ENCODE assay signal across 18 cellular contexts in genomic region chr19:14086098-14086497, GRCh38. TPM values are rescaled to one million over a fixed set of nuclear protein-coding genes. Genes with fewer than 3 reads are reported as not detected.
DNase-seq lines count a peak whose midpoint lies in the region; ATAC-seq, FAIRE-seq and TF ChIP-seq lines count a peak whose summit lies in the region.
"Had no signal": no experiment of that assay in that cellular context is flagged by ENCODE, and none has a peak within 500 bp of the region (broad histone marks: within the 10 kb centered on the region; RNA-seq: fewer than 3 reads in every experiment).

No MANE protein-coding gene starts in this region.

- no peaks in the 10 kb centered on the region for H3K27me3 ChIP-seq in HepG2 (ENCODE audit: control insufficient read depth in 1 of 2, insufficient read depth in 2 of 2, low read length in 2 of 2)
- no peaks in the 10 kb centered on the region for H3K27me3 ChIP-seq in right lobe of liver
- H3K27me3 ChIP-seq in hepatocyte, result no peaks in the 10 kb centered on the region
- H3K27me3 ChIP-seq in smooth muscle cell (ENCODE audit: low read depth), result no peaks in the 10 kb centered on the region
- H3K27me3 ChIP-seq: BLaER1 treated with 17β-estradiol and CSF1 and Interleukin-3, amounts not matched to agents 10 nM and 100 nM had no signal

- 0 out of 2 replicates have a peak overlapping the region, but pooled peaks have one; percentile 22 for H3K9ac ChIP-seq in HepG2 (ENCODE audit: insufficient read depth, low read depth, low read length)
- H3K9ac ChIP-seq in smooth muscle cell (ENCODE audit: low read depth), result no peak overlapping the region
- H3K9ac ChIP-seq: BLaER1 treated with 17β-estradiol and CSF1 and Interleukin-3, amounts not matched to agents 10 nM and 100 nM; SK-N-SH had no signal

- 76% methylated on average over 5 of the region's 5 CpGs for WGBS in HepG2 (ENCODE audit: low lambda C conversion rate)
- 68% methylated on average over 5 of the region's 5 CpGs for WGBS in right lobe of liver (ENCODE audit: insufficient coverage, low coverage, low lambda C conversion rate, missing lambda C conversion rate)
- 69% methylated on average over 5 of the region's 5 CpGs for WGBS in hepatocyte (ENCODE audit: low lambda C conversion rate, missing lambda C conversion rate)
- 75% methylated on average over 5 of the region's 5 CpGs for WGBS in smooth muscle cell (ENCODE audit: low lambda C conversion rate)

- H3K36me3 ChIP-seq in HepG2 (replicated peaks in 1 of 2; ENCODE audit: control insufficient read depth in 1 of 2, insufficient read depth in 2 of 2, low read length in 2 of 2) (peaks cover 4 to 8% of the 10 kb centered on the region in 2 experiments; a peak in 2 of 5 replicates), right lobe of liver (peaks cover 0 to 5% (median under 1%) of the 10 kb centered on the region in 4 donors), hepatocyte (replicated peaks; ENCODE audit: insufficient read depth, low read depth) (no peaks in the 10 kb centered on the region), smooth muscle cell (ENCODE audit: low read depth) (no peaks in the 10 kb centered on the region)

- CTCF ChIA-PET in HepG2 (lab: Yijun Ruan, JAX; ENCODE audit: low intra/inter-chr PET ratio, low total read pairs), result no interaction called here

- H3K4me3 ChIP-seq in HepG2 (replicated peaks in 1 of 3; ENCODE audit: insufficient read depth in 1 of 3, low read depth in 2 of 3, low read length in 3 of 3) (peak overlapping the region; percentile 52 to 64 (median 54); a peak in 3 of 6 replicates), right lobe of liver (no peak overlapping the region), hepatocyte (no peak overlapping the region), smooth muscle cell (no peak overlapping the region)
- H3K4me3 ChIP-seq: BLaER1 treated with 17β-estradiol and CSF1 and Interleukin-3, amounts not matched to agents 10 nM and 100 nM had no signal

- DNase-seq in HepG2 (ENCODE audit: low spot score), result no peak
- DNase-seq in right lobe of liver, result no peak
- DNase-seq in hepatocyte (ENCODE audit: low spot score), result no peak
- no peak for DNase-seq in smooth muscle cell (lab: John Stamatoyannopoulos, UW; ENCODE audit: unreplicated experiment)
- DNase-seq in GM13977 (ENCODE audit: low spot score), result no peak
- no peak for DNase-seq in H4 (ENCODE audit: low spot score)
- DNase-seq: DMS 273 treated with DMSO at 0.1 percent for 48 hours, HCEC 1CT, KBM-7, NCI-H1417 treated with DMSO at 0.1 percent for 48 hours, NCI-H1930, NCI-H526 treated with DMSO at 0.1 percent for 48 hours, SHP77, SK-N-SH had no signal

- H3K9me2 ChIP-seq in hepatocyte (replicated peaks; ENCODE audit: insufficient read depth), result no peaks in the 10 kb centered on the region
- H3K9me2 ChIP-seq: SK-N-SH had no signal

- peaks cover 4% of the 10 kb centered on the region for H3K79me2 ChIP-seq in HepG2 (ENCODE audit: insufficient read depth, low read length)
- peaks cover 15% of the 10 kb centered on the region for H3K79me2 ChIP-seq in hepatocyte
- peaks cover 5% of the 10 kb centered on the region for H3K79me2 ChIP-seq in smooth muscle cell (ENCODE audit: low read depth)

- POLR2A ChIA-PET in HepG2 (lab: Yijun Ruan, JAX), result interaction anchor here (1.0 kb wide), 1 partner anchor 51 kb away, joined by 3 read pairs; the partner anchor contains the start of gene ASF1B

- FAIRE-seq in HepG2 (lab: Jason Lieb, UNC), result no peak
- FAIRE-seq: RCC 7860 had no signal

- H4K20me1 ChIP-seq in HepG2 (ENCODE audit: insufficient read depth, low read length), result no peaks in the 10 kb centered on the region
- H4K20me1 ChIP-seq in hepatocyte (ENCODE audit: insufficient read depth, poor library complexity, severe bottlenecking), result peaks cover 7% of the 10 kb centered on the region
- H4K20me1 ChIP-seq in smooth muscle cell (ENCODE audit: low read depth), result peaks cover 12% of the 10 kb centered on the region

- no peak for TF ChIP-seq RAD21 in HepG2 (CRISPR knock-in tag; IDR thresholded peaks at IDR 0.05)

- H3K27ac ChIP-seq in HepG2 (ENCODE audit: extremely low read length, insufficient read depth, low read length) (no peak overlapping the region), right lobe of liver (no peak overlapping the region), hepatocyte (no peak overlapping the region), smooth muscle cell (ENCODE audit: low read depth) (no peak overlapping the region)
- H3K27ac ChIP-seq: BLaER1 treated with 17β-estradiol and CSF1 and Interleukin-3, amounts not matched to agents 10 nM and 100 nM had no signal

- H3F3A ChIP-seq in smooth muscle cell (ENCODE audit: low read depth), result no peaks in the 10 kb centered on the region

- in situ Hi-C loops in HepG2 (cut with HindIII; ENCODE audit: extremely low pct_ligation_motif_present, low pct_unique_long_range_greater_than_20kb), result no loop called here
- in situ Hi-C loops in GM13977 (cut with MboI; ENCODE audit: low pct_unique_long_range_greater_than_20kb, low sequenced_read_pairs, unreplicated experiment), result no loop called here

- BruUV-seq in HepG2 (replicated peaks; lab: Mats Ljungman, UMichigan), result no TSS peak

- ATAC-seq in HepG2 (no peak), right lobe of liver (no peak)

- no peaks in the 10 kb centered on the region for H3K9me3 ChIP-seq in HepG2 (ENCODE audit: low read length)
- no peaks in the 10 kb centered on the region for H3K9me3 ChIP-seq in right lobe of liver
- H3K9me3 ChIP-seq in hepatocyte (ENCODE audit: low read depth), result no peaks in the 10 kb centered on the region
- H3K9me3 ChIP-seq in smooth muscle cell (replicated peaks; ENCODE audit: low read depth), result no peaks in the 10 kb centered on the region
- H3K9me3 ChIP-seq: BLaER1 treated with 17β-estradiol and CSF1 and Interleukin-3, amounts not matched to agents 10 nM and 100 nM; SK-N-SH had no signal

- TF ChIP-seq CTCF in HepG2 (CRISPR knock-in tag; IDR thresholded peaks at IDR 0.05), result no peak
- no peak for TF ChIP-seq CTCF in right lobe of liver (IDR thresholded peaks at IDR 0.05)
- no peak for TF ChIP-seq CTCF in hepatocyte (IDR thresholded peaks at IDR 0.05; ENCODE audit: poor library complexity)
- TF ChIP-seq CTCF in smooth muscle cell (IDR thresholded peaks at IDR 0.05; ENCODE audit: borderline replicate concordance, insufficient read depth, poor library complexity, severe bottlenecking), result no peak
- no peak for TF ChIP-seq CTCF in GM13977 (IDR thresholded peaks at IDR 0.05; ENCODE audit: extremely low read depth, insufficient read depth, missing control alignments)

- TF ChIP-seq POLR2A in HepG2 (IDR thresholded peaks at IDR 0.05; ENCODE audit: insufficient read depth in 1 of 2, low read depth in 2 of 2, low read length in 2 of 2) (no peak), right lobe of liver (IDR thresholded peaks at IDR 0.05) (no peak)

- H3K4me1 ChIP-seq in HepG2 (ENCODE audit: insufficient read depth, low read length), result peaks cover 52% of the 10 kb centered on the region
- peaks cover 0 to 20% (median 0%) of the 10 kb centered on the region in 4 donors for H3K4me1 ChIP-seq in right lobe of liver
- peaks cover 6% of the 10 kb centered on the region for H3K4me1 ChIP-seq in hepatocyte (ENCODE audit: insufficient read depth)
- H3K4me1 ChIP-seq in smooth muscle cell (ENCODE audit: low read depth), result no peaks in the 10 kb centered on the region

- intact Hi-C loops in HepG2 (cut with micrococcal nuclease; ENCODE audit: unreplicated experiment), result no loop called here
- intact Hi-C loops in right lobe of liver (cut with DNase I), result loop anchor here in 1 of 2 donors (10.0 kb wide), 1 partner anchor 49 kb away; the partner anchor contains the start of gene ASF1B

- TF ChIP-seq EP300 in HepG2 (IDR thresholded peaks at IDR 0.05; ENCODE audit: low read depth in 2 of 2, low read length in 2 of 2) (no peak), HepG2 (CRISPR knock-in tag; IDR thresholded peaks at IDR 0.05; ENCODE audit: borderline replicate concordance) (no peak)

- peak overlapping the region; percentile 65; the same call in 1 of the 2 replicates for H3K4me2 ChIP-seq in HepG2 (ENCODE audit: low read depth, low read length)
- H3K4me2 ChIP-seq in hepatocyte, result peak overlapping the region; percentile 77
- H3K4me2 ChIP-seq in smooth muscle cell, result peak overlapping the region; percentile 68
- H3K4me2 ChIP-seq: BLaER1 treated with 17β-estradiol and CSF1 and Interleukin-3, amounts not matched to agents 10 nM and 100 nM; SK-N-SH had no signal

- H2AFZ ChIP-seq in HepG2 (ENCODE audit: low read length), result no peak overlapping the region
- H2AFZ ChIP-seq in hepatocyte, result no peak overlapping the region
- H2AFZ ChIP-seq in smooth muscle cell (ENCODE audit: low read depth), result no peak overlapping the region

RNA-seq across cellular contexts. Expression of gene C19orf67, which starts 0.5 kb away (rescaled TPM):
- total RNA-seq in HepG2 (2016; rRNA removed; fragmentation: Illumina TruSeq; extraction: Trizol) (0.11 TPM in 1 of 2 replicates, not detected in the other), right lobe of liver (under 1 TPM in 1 of 6 experiments, not detected in 5; 0.27 TPM), hepatocyte (not detected in 2 replicates), smooth muscle cell (not detected in 2 replicates)
- total RNA-seq in HepG2 (2016; cell fraction: cytosol; rRNA removed; fragmentation: Illumina TruSeq; extraction: Trizol; ENCODE audit: low read depth), result not detected in 2 replicates
- total RNA-seq in HepG2 (2016; cell fraction: insoluble cytoplasmic fraction; rRNA removed; fragmentation: Illumina TruSeq; extraction: Trizol), result not detected in 2 replicates
- total RNA-seq in HepG2 (2016; cell fraction: membrane; rRNA removed; fragmentation: Illumina TruSeq; extraction: Trizol), result not detected in 2 replicates
- total RNA-seq in HepG2 (2016; cell fraction: nucleus; rRNA removed; fragmentation: Illumina TruSeq; extraction: Trizol), result 0.66 TPM in 1 of 2 replicates, not detected in the other
- polyA plus RNA-seq in HepG2 (2011; rRNA removed) (0.32 and 0.69 TPM in 2 replicates), hepatocyte (not detected in 2 replicates), smooth muscle cell (0.17 and 0.49 TPM in 2 replicates)
- 0.22 and 0.56 TPM in 2 replicates for polyA plus RNA-seq in HepG2 (2011; cell fraction: cytosol; rRNA removed)
- 3.7 and 5.8 TPM in 2 replicates for polyA plus RNA-seq in HepG2 (2011; cell fraction: nucleus; rRNA removed)
- 0.12 and 0.36 TPM in 2 replicates for polyA plus RNA-seq in HepG2 (2012)
- not detected in 2 replicates for polyA plus RNA-seq in HepG2 (2016; cell fraction: cytosol; fragmentation: Illumina TruSeq; extraction: Trizol; ENCODE audit: low read depth)
- not detected in 2 replicates for polyA plus RNA-seq in HepG2 (2016; cell fraction: insoluble cytoplasmic fraction; fragmentation: Illumina TruSeq; extraction: Trizol; ENCODE audit: low read depth)
- not detected in 2 replicates for polyA plus RNA-seq in HepG2 (2016; cell fraction: membrane; fragmentation: Illumina TruSeq; extraction: Trizol; ENCODE audit: low read depth)
- not detected in 2 replicates for polyA plus RNA-seq in HepG2 (2016; cell fraction: nucleus; fragmentation: Illumina TruSeq; extraction: Trizol; ENCODE audit: insufficient read depth, low read depth)
- 0.21 and 0.56 TPM in 2 replicates for polyA minus RNA-seq in HepG2 (2011; rRNA and poly(A)+ RNA removed; ENCODE audit: low replicate concordance)
- polyA minus RNA-seq in HepG2 (2011; cell fraction: cytosol; rRNA and poly(A)+ RNA removed), result 0.40 TPM in 1 of 2 replicates, not detected in the other
- 1.0 and 1.1 TPM in 2 replicates for polyA minus RNA-seq in HepG2 (2011; cell fraction: nucleus; rRNA and poly(A)+ RNA removed)
- total RNA-seq in H4 (2014; rRNA removed; shearing (Covaris generic)), result not detected in 2 replicates
- total RNA-seq: A172, Daoy had no signal
- polyA plus RNA-seq: SK-N-SH had no signal

RNA-seq across cellular contexts. Expression of gene SAMD1, which starts 4.5 kb away (rescaled TPM):
- 27.0 and 45.0 TPM in 2 replicates for total RNA-seq in HepG2 (2016; rRNA removed; fragmentation: Illumina TruSeq; extraction: Trizol)
- total RNA-seq in HepG2 (2016; cell fraction: cytosol; rRNA removed; fragmentation: Illumina TruSeq; extraction: Trizol; ENCODE audit: low read depth), result 16.3 and 17.4 TPM in 2 replicates
- total RNA-seq in HepG2 (2016; cell fraction: insoluble cytoplasmic fraction; rRNA removed; fragmentation: Illumina TruSeq; extraction: Trizol), result 26.7 and 42.1 TPM in 2 replicates
- 41.7 and 44.3 TPM in 2 replicates for total RNA-seq in HepG2 (2016; cell fraction: membrane; rRNA removed; fragmentation: Illumina TruSeq; extraction: Trizol)
- total RNA-seq in HepG2 (2016; cell fraction: nucleus; rRNA removed; fragmentation: Illumina TruSeq; extraction: Trizol), result 16.8 and 22.1 TPM in 2 replicates
- 17.5 and 18.9 TPM in 2 replicates for polyA plus RNA-seq in HepG2 (2011; rRNA removed)
- 15.2 and 23.1 TPM in 2 replicates for polyA plus RNA-seq in HepG2 (2011; cell fraction: cytosol; rRNA removed)
- 29.2 and 34.6 TPM in 2 replicates for polyA plus RNA-seq in HepG2 (2011; cell fraction: nucleus; rRNA removed)
- 20.9 and 23.9 TPM in 2 replicates for polyA plus RNA-seq in HepG2 (2012)
- 25.4 and 28.8 TPM in 2 replicates for polyA plus RNA-seq in HepG2 (2016; cell fraction: cytosol; fragmentation: Illumina TruSeq; extraction: Trizol; ENCODE audit: low read depth)
- polyA plus RNA-seq in HepG2 (2016; cell fraction: insoluble cytoplasmic fraction; fragmentation: Illumina TruSeq; extraction: Trizol; ENCODE audit: low read depth), result 41.5 and 54.0 TPM in 2 replicates
- 47.7 and 54.2 TPM in 2 replicates for polyA plus RNA-seq in HepG2 (2016; cell fraction: membrane; fragmentation: Illumina TruSeq; extraction: Trizol; ENCODE audit: low read depth)
- polyA plus RNA-seq in HepG2 (2016; cell fraction: nucleus; fragmentation: Illumina TruSeq; extraction: Trizol; ENCODE audit: insufficient read depth, low read depth), result 48.4 and 51.7 TPM in 2 replicates
- polyA minus RNA-seq in HepG2 (2011; rRNA and poly(A)+ RNA removed; ENCODE audit: low replicate concordance), result 19.3 and 29.7 TPM in 2 replicates
- 18.1 and 18.2 TPM in 2 replicates for polyA minus RNA-seq in HepG2 (2011; cell fraction: cytosol; rRNA and poly(A)+ RNA removed)
- 3.5 and 5.5 TPM in 2 replicates for polyA minus RNA-seq in HepG2 (2011; cell fraction: nucleus; rRNA and poly(A)+ RNA removed)
- 10 to 100 TPM in 5 of 6 experiments, 1 to 10 TPM in 1; 10.0 to 25.3 (median 15.6) TPM for total RNA-seq in right lobe of liver
- 25.6 and 35.8 TPM in 2 replicates for total RNA-seq in hepatocyte
- 44.8 and 45.6 TPM in 2 replicates for polyA plus RNA-seq in hepatocyte
- total RNA-seq in smooth muscle cell, result 35.0 and 46.7 TPM in 2 replicates
- 71.3 and 84.1 TPM in 2 replicates for polyA plus RNA-seq in smooth muscle cell
- total RNA-seq in H4 (2014; rRNA removed; shearing (Covaris generic)), result 20.0 and 21.8 TPM in 2 replicates

RNA-seq across cellular contexts. Expression of gene MISP3, which starts 13.5 kb away (rescaled TPM):
- total RNA-seq in HepG2 (2016; rRNA removed; fragmentation: Illumina TruSeq; extraction: Trizol), result 5.2 and 5.4 TPM in 2 replicates
- total RNA-seq in HepG2 (2016; cell fraction: cytosol; rRNA removed; fragmentation: Illumina TruSeq; extraction: Trizol; ENCODE audit: low read depth), result 2.1 and 3.4 TPM in 2 replicates
- total RNA-seq in HepG2 (2016; cell fraction: insoluble cytoplasmic fraction; rRNA removed; fragmentation: Illumina TruSeq; extraction: Trizol), result 3.9 and 5.8 TPM in 2 replicates
- total RNA-seq in HepG2 (2016; cell fraction: membrane; rRNA removed; fragmentation: Illumina TruSeq; extraction: Trizol), result 2.8 and 4.8 TPM in 2 replicates
- 3.2 and 5.3 TPM in 2 replicates for total RNA-seq in HepG2 (2016; cell fraction: nucleus; rRNA removed; fragmentation: Illumina TruSeq; extraction: Trizol)
- 2.5 and 3.4 TPM in 2 replicates for polyA plus RNA-seq in HepG2 (2011; rRNA removed)
- 1.6 and 2.3 TPM in 2 replicates for polyA plus RNA-seq in HepG2 (2011; cell fraction: cytosol; rRNA removed)
- polyA plus RNA-seq in HepG2 (2011; cell fraction: nucleus; rRNA removed), result 13.3 and 13.7 TPM in 2 replicates
- 5.5 and 5.6 TPM in 2 replicates for polyA plus RNA-seq in HepG2 (2012)
- polyA plus RNA-seq in HepG2 (2016; cell fraction: cytosol; fragmentation: Illumina TruSeq; extraction: Trizol; ENCODE audit: low read depth), result 2.9 and 4.0 TPM in 2 replicates
- polyA plus RNA-seq in HepG2 (2016; cell fraction: insoluble cytoplasmic fraction; fragmentation: Illumina TruSeq; extraction: Trizol; ENCODE audit: low read depth), result 7.1 and 9.0 TPM in 2 replicates
- 3.4 and 4.4 TPM in 2 replicates for polyA plus RNA-seq in HepG2 (2016; cell fraction: membrane; fragmentation: Illumina TruSeq; extraction: Trizol; ENCODE audit: low read depth)
- polyA plus RNA-seq in HepG2 (2016; cell fraction: nucleus; fragmentation: Illumina TruSeq; extraction: Trizol; ENCODE audit: insufficient read depth, low read depth), result 11.3 and 12.7 TPM in 2 replicates
- polyA minus RNA-seq in HepG2 (2011; rRNA and poly(A)+ RNA removed; ENCODE audit: low replicate concordance), result 0.12 and 1.1 TPM in 2 replicates
- polyA minus RNA-seq in HepG2 (2011; cell fraction: cytosol; rRNA and poly(A)+ RNA removed), result 0.79 and 1.1 TPM in 2 replicates
- polyA minus RNA-seq in HepG2 (2011; cell fraction: nucleus; rRNA and poly(A)+ RNA removed), result 1.1 and 1.3 TPM in 2 replicates
- total RNA-seq in right lobe of liver, result 10 to 100 TPM in 1 of 6 experiments, 1 to 10 TPM in 5; 3.6 to 12.0 (median 6.1) TPM
- total RNA-seq in hepatocyte, result 3.7 and 4.9 TPM in 2 replicates
- polyA plus RNA-seq in hepatocyte, result 12.5 and 13.1 TPM in 2 replicates
- 2.4 TPM in 1 of 2 replicates, not detected in the other for total RNA-seq in smooth muscle cell
- 0.61 and 2.0 TPM in 2 replicates for polyA plus RNA-seq in smooth muscle cell
- total RNA-seq in H4 (2014; rRNA removed; shearing (Covaris generic)), result 0.35 and 3.3 TPM in 2 replicates

RNA-seq across cellular contexts. Expression of gene PALM3, which starts 24.2 kb away (rescaled TPM):
- total RNA-seq in HepG2 (2016; rRNA removed; fragmentation: Illumina TruSeq; extraction: Trizol) (2.4 and 2.5 TPM in 2 replicates), right lobe of liver (10 to 100 TPM in 4 of 6 experiments, 1 to 10 TPM in 2; 5.3 to 33.9 (median 17.0) TPM), hepatocyte (2.1 and 2.3 TPM in 2 replicates), smooth muscle cell (1.6 TPM in 1 of 2 replicates, not detected in the other)
- total RNA-seq in HepG2 (2016; cell fraction: cytosol; rRNA removed; fragmentation: Illumina TruSeq; extraction: Trizol; ENCODE audit: low read depth), result 0.20 and 0.26 TPM in 2 replicates
- 1.6 and 3.8 TPM in 2 replicates for total RNA-seq in HepG2 (2016; cell fraction: insoluble cytoplasmic fraction; rRNA removed; fragmentation: Illumina TruSeq; extraction: Trizol)
- 0.87 and 1.2 TPM in 2 replicates for total RNA-seq in HepG2 (2016; cell fraction: membrane; rRNA removed; fragmentation: Illumina TruSeq; extraction: Trizol)
- total RNA-seq in HepG2 (2016; cell fraction: nucleus; rRNA removed; fragmentation: Illumina TruSeq; extraction: Trizol), result 1.1 and 2.3 TPM in 2 replicates
- polyA plus RNA-seq in HepG2 (2011; rRNA removed) (0.79 and 1.0 TPM in 2 replicates), hepatocyte (2.3 and 3.4 TPM in 2 replicates), smooth muscle cell (0.55 and 1.4 TPM in 2 replicates)
- 0.29 and 0.46 TPM in 2 replicates for polyA plus RNA-seq in HepG2 (2011; cell fraction: cytosol; rRNA removed)
- 2.5 and 3.9 TPM in 2 replicates for polyA plus RNA-seq in HepG2 (2011; cell fraction: nucleus; rRNA removed)
- polyA plus RNA-seq in HepG2 (2012), result 2.2 and 2.4 TPM in 2 replicates
- 0.37 and 0.50 TPM in 2 replicates for polyA plus RNA-seq in HepG2 (2016; cell fraction: cytosol; fragmentation: Illumina TruSeq; extraction: Trizol; ENCODE audit: low read depth)
- polyA plus RNA-seq in HepG2 (2016; cell fraction: insoluble cytoplasmic fraction; fragmentation: Illumina TruSeq; extraction: Trizol; ENCODE audit: low read depth), result 4.3 and 4.7 TPM in 2 replicates
- polyA plus RNA-seq in HepG2 (2016; cell fraction: membrane; fragmentation: Illumina TruSeq; extraction: Trizol; ENCODE audit: low read depth), result 0.80 and 1.7 TPM in 2 replicates
- 10.3 and 11.9 TPM in 2 replicates for polyA plus RNA-seq in HepG2 (2016; cell fraction: nucleus; fragmentation: Illumina TruSeq; extraction: Trizol; ENCODE audit: insufficient read depth, low read depth)
- polyA minus RNA-seq in HepG2 (2011; rRNA and poly(A)+ RNA removed; ENCODE audit: low replicate concordance), result 0.62 TPM in 1 of 2 replicates, not detected in the other
- not detected in 2 replicates for polyA minus RNA-seq in HepG2 (2011; cell fraction: cytosol; rRNA and poly(A)+ RNA removed)
- 0.25 and 0.39 TPM in 2 replicates for polyA minus RNA-seq in HepG2 (2011; cell fraction: nucleus; rRNA and poly(A)+ RNA removed)
- total RNA-seq in H4 (2014; rRNA removed; shearing (Covaris generic)), result 1.4 and 2.0 TPM in 2 replicates

RNA-seq across cellular contexts. Expression of gene PRKACA, which starts 31.5 kb away (rescaled TPM):
- total RNA-seq in HepG2 (2016; rRNA removed; fragmentation: Illumina TruSeq; extraction: Trizol) (11.0 and 14.0 TPM in 2 replicates), right lobe of liver (10 to 100 TPM; 54.8 to 87.5 (median 63.1) TPM), hepatocyte (29.0 and 41.5 TPM in 2 replicates), smooth muscle cell (20.7 and 30.3 TPM in 2 replicates)
- total RNA-seq in HepG2 (2016; cell fraction: cytosol; rRNA removed; fragmentation: Illumina TruSeq; extraction: Trizol; ENCODE audit: low read depth), result 20.4 and 21.6 TPM in 2 replicates
- 10.4 and 13.7 TPM in 2 replicates for total RNA-seq in HepG2 (2016; cell fraction: insoluble cytoplasmic fraction; rRNA removed; fragmentation: Illumina TruSeq; extraction: Trizol)
- 56.9 and 57.5 TPM in 2 replicates for total RNA-seq in HepG2 (2016; cell fraction: membrane; rRNA removed; fragmentation: Illumina TruSeq; extraction: Trizol)
- 13.6 and 18.3 TPM in 2 replicates for total RNA-seq in HepG2 (2016; cell fraction: nucleus; rRNA removed; fragmentation: Illumina TruSeq; extraction: Trizol)
- polyA plus RNA-seq in HepG2 (2011; rRNA removed) (18.2 and 22.9 TPM in 2 replicates), hepatocyte (12.2 and 13.4 TPM in 2 replicates), smooth muscle cell (11.1 and 14.4 TPM in 2 replicates)
- 19.3 and 19.7 TPM in 2 replicates for polyA plus RNA-seq in HepG2 (2011; cell fraction: cytosol; rRNA removed)
- polyA plus RNA-seq in HepG2 (2011; cell fraction: nucleus; rRNA removed), result 23.6 and 27.0 TPM in 2 replicates
- polyA plus RNA-seq in HepG2 (2012), result 29.4 and 35.6 TPM in 2 replicates
- polyA plus RNA-seq in HepG2 (2016; cell fraction: cytosol; fragmentation: Illumina TruSeq; extraction: Trizol; ENCODE audit: low read depth), result 60.1 and 74.1 TPM in 2 replicates
- 43.2 and 60.0 TPM in 2 replicates for polyA plus RNA-seq in HepG2 (2016; cell fraction: insoluble cytoplasmic fraction; fragmentation: Illumina TruSeq; extraction: Trizol; ENCODE audit: low read depth)
- polyA plus RNA-seq in HepG2 (2016; cell fraction: membrane; fragmentation: Illumina TruSeq; extraction: Trizol; ENCODE audit: low read depth), result 115 and 118 TPM in 2 replicates
- polyA plus RNA-seq in HepG2 (2016; cell fraction: nucleus; fragmentation: Illumina TruSeq; extraction: Trizol; ENCODE audit: insufficient read depth, low read depth), result 46.7 and 48.9 TPM in 2 replicates
- polyA minus RNA-seq in HepG2 (2011; rRNA and poly(A)+ RNA removed; ENCODE audit: low replicate concordance), result 29.2 and 31.4 TPM in 2 replicates
- polyA minus RNA-seq in HepG2 (2011; cell fraction: cytosol; rRNA and poly(A)+ RNA removed), result 9.8 and 16.4 TPM in 2 replicates
- 9.5 and 17.2 TPM in 2 replicates for polyA minus RNA-seq in HepG2 (2011; cell fraction: nucleus; rRNA and poly(A)+ RNA removed)
- total RNA-seq in H4 (2014; rRNA removed; shearing (Covaris generic)), result 36.9 and 48.1 TPM in 2 replicates

Comparison
In these comparisons a context has a peak if more than half of its experiments do, and no peak if none do; other contexts are left out.
1. H3K4me3 ChIP-seq: peak in HepG2 (3 of 3); none in right lobe of liver (0 of 3), hepatocyte (single experiment) and smooth muscle cell (single experiment).
2. Peak in every context shown above with its lines, with median percentiles within 50 percentile points of each other: H3K4me2 ChIP-seq.